8 cellular contexts compared by ENCODE assay signal in genomic region chr9:135500525-135501260, GRCh38. TPM values are rescaled to one million over a fixed set of nuclear protein-coding genes. Genes with fewer than 3 reads are reported as not detected.
DNase-seq lines count a peak whose midpoint lies in the region; ATAC-seq lines count a peak whose summit lies in the region.

MRPS2 (plus strand) TSS chr9:135500682; CDS start chr9:135500711, 29 bp downstream.

- peak within 1 kb of the TSS; percentile 31 to 60 for H3K4ac ChIP-seq in mesenchymal stem cell (ENCODE audit: low read depth in 1 of 2, low read length in 2 of 2)

- H3K4me3 ChIP-seq in effector memory CD4-positive, alpha-beta T cell (ENCODE audit: insufficient read depth, low read depth, low read length, poor library complexity, severe bottlenecking), result peak within 1 kb of the TSS; percentile 97
- peak within 1 kb of the TSS; percentile 82 to 96 for H3K4me3 ChIP-seq in mesenchymal stem cell (ENCODE audit: insufficient read depth in 1 of 2, low read depth in 1 of 2, low read length in 2 of 2)

- H2BK5ac ChIP-seq in mesenchymal stem cell (ENCODE audit: low read depth, low read length, poor library complexity, severe bottlenecking), result no peak within 1 kb of the TSS

- H3K27me3 ChIP-seq in effector memory CD4-positive, alpha-beta T cell (replicated peaks; ENCODE audit: control insufficient read depth, insufficient read depth, low read length, poor library complexity, severe bottlenecking), result no peaks in the 10 kb centered on the region
- no peaks in the 10 kb centered on the region for H3K27me3 ChIP-seq in mesenchymal stem cell (ENCODE audit: control insufficient read depth in 1 of 2, insufficient read depth in 1 of 2, low read length in 2 of 2)

- peak within 1 kb of the TSS; percentile 74 for H2BK15ac ChIP-seq in mesenchymal stem cell (ENCODE audit: low read depth, poor library complexity, severe bottlenecking)

- peak within 1 kb of the TSS; percentile 80 for H4K91ac ChIP-seq in mesenchymal stem cell (ENCODE audit: low read length)

- no peaks in the 10 kb centered on the region for H3K9me3 ChIP-seq in effector memory CD4-positive, alpha-beta T cell (ENCODE audit: control insufficient read depth, low read length)
- H3K9me3 ChIP-seq in mesenchymal stem cell (ENCODE audit: control insufficient read depth, low read length), result no peaks in the 10 kb centered on the region

- DNase-seq in Ammon's horn (ENCODE audit: low spot score), result peak; percentile 91
- peak; percentile 91 for DNase-seq in NCI-H774 (lab: John Stamatoyannopoulos, UW)
- DNase-seq in activated CD8-positive, alpha-beta memory T cell treated with anti-CD3 and anti-CD28 coated beads for 24 hours, result peak; percentile 94
- DNase-seq in effector memory CD4-positive, alpha-beta T cell, result peak; percentile 61 to 73 (median 71)
- peak; percentile 91 for DNase-seq in mesenchymal stem cell
- peak; percentile 66 for DNase-seq in stimulated activated CD8-positive, alpha-beta memory T cell treated with anti-CD3 and anti-CD28 coated beads, Interleukin-12 subunit alpha, Interleukin-12 subunit beta, amount 100 ng/mL, for 24 hours (ENCODE audit: extremely low read depth)

- H3K4me2 ChIP-seq in mesenchymal stem cell (ENCODE audit: low read length, poor library complexity, severe bottlenecking), result peak within 1 kb of the TSS; percentile 100

- peak within 1 kb of the TSS; percentile 92 for H2AFZ ChIP-seq in mesenchymal stem cell (ENCODE audit: low read depth, low read length)

- WGBS in mesenchymal stem cell, result under 1% methylated on average over 56 of the region's 92 CpGs

- peak within 1 kb of the TSS in 1 of 2 experiments; percentile 51 for H2BK12ac ChIP-seq in mesenchymal stem cell (ENCODE audit: low read length in 2 of 2)

- peak within 1 kb of the TSS; percentile 92 for H2BK120ac ChIP-seq in mesenchymal stem cell (ENCODE audit: low read depth, low read length)

- H3K14ac ChIP-seq in mesenchymal stem cell (ENCODE audit: low read length in 2 of 2), result peak within 1 kb of the TSS in 1 of 2 experiments; percentile 75

- H3K36me3 ChIP-seq in effector memory CD4-positive, alpha-beta T cell (ENCODE audit: control insufficient read depth, insufficient read depth, low read length), result peaks cover 20% of the 10 kb centered on the region
- peaks cover 31 to 42% of the 10 kb centered on the region in 2 experiments for H3K36me3 ChIP-seq in mesenchymal stem cell (ENCODE audit: control insufficient read depth in 1 of 2, insufficient read depth in 2 of 2, low read depth in 1 of 2, low read length in 2 of 2)

- H4K8ac ChIP-seq in mesenchymal stem cell (ENCODE audit: low read length), result peak within 1 kb of the TSS; percentile 97

- H2AK5ac ChIP-seq in mesenchymal stem cell (ENCODE audit: low read length, severe bottlenecking), result no peak within 1 kb of the TSS

- ATAC-seq in GM19035 (IDR thresholded peaks at IDR 0.05; ENCODE audit: unreplicated experiment) (peak; percentile 80), HG03378 (IDR thresholded peaks at IDR 0.05; ENCODE audit: unreplicated experiment) (peak; percentile 37)

- peaks cover 37% of the 10 kb centered on the region for H3K79me1 ChIP-seq in mesenchymal stem cell (replicated peaks; ENCODE audit: low read length, poor library complexity, severe bottlenecking)

- peak within 1 kb of the TSS; percentile 82 to 88 for H3K18ac ChIP-seq in mesenchymal stem cell (ENCODE audit: low read depth in 1 of 2, low read length in 2 of 2)

- H3K4me1 ChIP-seq in effector memory CD4-positive, alpha-beta T cell (ENCODE audit: control insufficient read depth, insufficient read depth, low read length, poor library complexity, severe bottlenecking), result peaks cover 24% of the 10 kb centered on the region
- H3K4me1 ChIP-seq in mesenchymal stem cell (ENCODE audit: control insufficient read depth, insufficient read depth, low read depth, low read length), result peaks cover 33% of the 10 kb centered on the region

- H3K23ac ChIP-seq in mesenchymal stem cell (ENCODE audit: low read length in 2 of 2), result peak within 1 kb of the TSS in 1 of 2 experiments; percentile 14

- H3K27ac ChIP-seq in effector memory CD4-positive, alpha-beta T cell (ENCODE audit: insufficient read depth, low read length, poor library complexity, severe bottlenecking), result peak within 1 kb of the TSS; percentile 58
- H3K27ac ChIP-seq in mesenchymal stem cell (ENCODE audit: low read length, poor library complexity, severe bottlenecking), result no peak within 1 kb of the TSS

- peak within 1 kb of the TSS; percentile 93 for H3K9ac ChIP-seq in mesenchymal stem cell (ENCODE audit: low read length)

RNA-seq across cellular contexts. Expression of gene MRPS2, which starts in this region (rescaled TPM):
- 75.7 TPM for polyA plus RNA-seq in mesenchymal stem cell (2013, experiment 1 of 2)
- polyA plus RNA-seq in mesenchymal stem cell (2013, experiment 2 of 2), result 66.5 TPM
